Comparison of ENCODE assay signal across 11 cellular contexts in the genomic region with DNA sequence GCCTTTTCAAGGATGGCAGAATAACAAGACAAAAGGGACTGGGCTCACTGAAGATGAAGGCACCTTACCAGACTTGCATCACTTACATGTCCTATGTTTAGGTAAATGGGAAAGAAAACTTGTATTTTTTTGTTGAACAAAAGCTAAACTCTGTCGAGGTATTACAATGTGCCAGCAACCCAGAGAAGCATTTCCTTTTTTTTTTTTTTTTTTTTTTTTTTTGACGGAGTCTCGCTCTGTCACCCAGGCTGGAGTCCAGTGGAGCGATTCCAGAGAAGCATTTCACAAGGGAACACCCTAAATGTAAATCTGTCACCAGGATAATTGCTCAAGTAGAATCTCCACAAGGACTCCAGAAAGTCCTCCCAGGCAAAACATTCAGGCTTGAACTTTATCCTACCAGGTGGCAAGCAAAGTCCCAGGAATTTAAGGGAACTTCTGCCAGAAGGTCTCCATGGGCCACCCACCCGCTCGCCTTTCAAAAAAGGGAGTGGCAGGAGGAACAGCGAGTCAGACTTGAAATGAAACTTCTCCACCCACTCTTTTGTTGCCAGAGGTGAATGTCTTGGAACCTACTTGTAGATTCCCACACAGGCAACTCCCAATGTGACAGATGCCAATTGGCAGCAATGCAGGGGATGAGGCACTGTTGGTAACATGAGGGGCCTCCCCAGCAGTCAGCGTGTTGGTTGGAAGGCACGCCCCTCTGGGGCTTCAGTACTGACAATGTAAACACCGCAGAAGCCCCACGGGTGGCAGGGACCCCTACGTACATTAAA.
A peak's percentile ranks its signal among the peaks of the same experiment; 100 is the strongest.
DNase-seq lines count a peak whose midpoint lies in the region; ATAC-seq and TF ChIP-seq lines count a peak whose summit lies in the region.
"Had no signal": no experiment of that assay in that cellular context is flagged by ENCODE, and none has a peak within 500 bp of the region (broad histone marks: within the 10 kb centered on the region; RNA-seq: fewer than 3 reads in every experiment).

No MANE protein-coding gene starts in this region.

- no peak overlapping the region for H3K56ac ChIP-seq in mesendoderm (ENCODE audit: low read length)

- no peak overlapping the region for H3K4ac ChIP-seq in mesendoderm (ENCODE audit: low read depth, low read length)

- H3K27ac ChIP-seq in mesendoderm (ENCODE audit: low read depth, low read length) (no peak overlapping the region), upper lobe of right lung (no peak overlapping the region)

- H3K79me2 ChIP-seq in mesendoderm (ENCODE audit: control insufficient read depth, insufficient read depth, low read length) = no peaks in the 10 kb centered on the region

- no peak overlapping the region for H2AK5ac ChIP-seq in mesendoderm (ENCODE audit: low read length)

- peak overlapping the region; percentile 69 for H3K4me3 Mint-ChIP-seq in dendritic cell treated with granulocyte-macrophage colony-stimulating factor and Interleukin-4, amounts not matched to agents 40 ng/mL and 50 ng/mL, for 4 days
- H3K4me3 Mint-ChIP-seq: stimulated activated memory B cell treated with anti-CD40 and anti-IgM and Interleukin-4, amounts not matched to agents 10 μg/mL and 1 μg/mL and 100 μg/mL, for 72 hours had no signal

- no CpG with 5 or more reads among the region's 12 CpGs for WGBS in mesendoderm (ENCODE audit: extremely low coverage, insufficient coverage, low lambda C conversion rate)

- H3K79me1 ChIP-seq in mesendoderm (ENCODE audit: low read length) = no peaks in the 10 kb centered on the region

- no peak overlapping the region for H2BK5ac ChIP-seq in mesendoderm (ENCODE audit: low read length)

- H3K18ac ChIP-seq in mesendoderm (ENCODE audit: low read length) = no peak overlapping the region

- peak overlapping the region in 1 of 2 donors; percentile 52 for H3K27ac Mint-ChIP-seq in activated naive CD4-positive, alpha-beta T cell treated with anti-CD3 and anti-CD28 coated beads, Interleukin-2, amount 50 U/mL, for 72 hours
- peak overlapping the region; percentile 93 for H3K27ac Mint-ChIP-seq in dendritic cell treated with granulocyte-macrophage colony-stimulating factor and Interleukin-4, amounts not matched to agents 40 ng/mL and 50 ng/mL, for 4 days
- H3K27ac Mint-ChIP-seq: progenitor cell of endocrine pancreas; stimulated activated memory B cell treated with anti-CD40 and anti-IgM and Interleukin-4, amounts not matched to agents 10 μg/mL and 1 μg/mL and 100 μg/mL, for 72 hours had no signal

- H3K4me1 ChIP-seq in mesendoderm (ENCODE audit: control insufficient read depth, low read depth, low read length) (no peaks in the 10 kb centered on the region), upper lobe of right lung (no peaks in the 10 kb centered on the region)

- no peak overlapping the region for H2BK120ac ChIP-seq in mesendoderm (ENCODE audit: low read depth, low read length)

- no peak overlapping the region for H3K4me2 ChIP-seq in mesendoderm (ENCODE audit: low read length)

- H3K4me3 ChIP-seq in mesendoderm (ENCODE audit: low read length) = no peak overlapping the region
- H3K4me3 ChIP-seq in upper lobe of right lung = no peak overlapping the region

- no peak overlapping the region for H4K5ac ChIP-seq in mesendoderm (ENCODE audit: low read length)

- H3K36me3 ChIP-seq in mesendoderm (ENCODE audit: control insufficient read depth, insufficient read depth, low read length) = no peaks in the 10 kb centered on the region
- peaks cover 6% of the 10 kb centered on the region for H3K36me3 ChIP-seq in upper lobe of right lung

- H3K9me3 Mint-ChIP-seq in activated naive CD4-positive, alpha-beta T cell treated with anti-CD3 and anti-CD28 coated beads, Interleukin-2, amount 50 U/mL, for 72 hours = no peaks in the 10 kb centered on the region
- no peaks in the 10 kb centered on the region for H3K9me3 Mint-ChIP-seq in dendritic cell treated with granulocyte-macrophage colony-stimulating factor and Interleukin-4, amounts not matched to agents 40 ng/mL and 50 ng/mL, for 4 days

- H3K27me3 ChIP-seq in mesendoderm (ENCODE audit: insufficient read depth, low read length, poor library complexity) (no peaks in the 10 kb centered on the region), upper lobe of right lung (no peaks in the 10 kb centered on the region)

- H3K36me3 Mint-ChIP-seq in activated naive CD4-positive, alpha-beta T cell treated with anti-CD3 and anti-CD28 coated beads, Interleukin-2, amount 50 U/mL, for 72 hours = peaks cover 10 to 13% of the 10 kb centered on the region in 2 donors
- H3K36me3 Mint-ChIP-seq in dendritic cell treated with granulocyte-macrophage colony-stimulating factor and Interleukin-4, amounts not matched to agents 40 ng/mL and 50 ng/mL, for 4 days (ENCODE audit: low read depth) = peaks cover 77% of the 10 kb centered on the region
- H3K36me3 Mint-ChIP-seq: stimulated activated memory B cell treated with anti-CD40 and anti-IgM and Interleukin-4, amounts not matched to agents 10 μg/mL and 1 μg/mL and 100 μg/mL, for 72 hours had no signal

- H3K27me3 Mint-ChIP-seq in dendritic cell treated with granulocyte-macrophage colony-stimulating factor and Interleukin-4, amounts not matched to agents 40 ng/mL and 50 ng/mL, for 4 days = no peaks in the 10 kb centered on the region
- H3K27me3 Mint-ChIP-seq: progenitor cell of endocrine pancreas; stimulated activated memory B cell treated with anti-CD40 and anti-IgM and Interleukin-4, amounts not matched to agents 10 μg/mL and 1 μg/mL and 100 μg/mL, for 72 hours had no signal

- peak; percentile 48 to 49 for ATAC-seq in activated naive CD4-positive, alpha-beta T cell treated with anti-CD3 and anti-CD28 coated beads, Interleukin-2, amount 50 U/mL, for 72 hours
- peak; percentile 74 for ATAC-seq in upper lobe of right lung
- no peak for ATAC-seq in GM18907 (IDR thresholded peaks at IDR 0.05; ENCODE audit: unreplicated experiment)
- ATAC-seq: stimulated activated memory B cell treated with anti-CD40 and anti-IgM and Interleukin-4, amounts not matched to agents 10 μg/mL and 1 μg/mL and 100 μg/mL, for 72 hours had no signal

- no peak overlapping the region for H4K8ac ChIP-seq in mesendoderm (ENCODE audit: low read depth, low read length)

- no peak for DNase-seq in activated naive CD4-positive, alpha-beta T cell treated with anti-CD3 and anti-CD28 coated beads, Interleukin-2, amount 50 U/mL, for 72 hours (ENCODE audit: low spot score in 2 of 2)
- DNase-seq in activated naive CD4-positive, alpha-beta T cell (lab: John Stamatoyannopoulos, UW) = no peak
- DNase-seq in mesendoderm (peak; percentile 16), upper lobe of right lung (no peak), NCI-H1092 (lab: John Stamatoyannopoulos, UW) (no peak), NCI-H187 (lab: John Stamatoyannopoulos, UW) (no peak)
- DNase-seq: Kasumi-1 had no signal

- intact Hi-C loops in dendritic cell treated with granulocyte-macrophage colony-stimulating factor and Interleukin-4, amounts not matched to agents 40 ng/mL and 50 ng/mL, for 4 days (cut with micrococcal nuclease) = loop anchor here (1.0 kb wide), 1 partner anchor 18 kb away; no protein-coding TSS in a partner anchor
- intact Hi-C loops in upper lobe of right lung (cut with DNase I) = no loop called here

- H3K9ac ChIP-seq in mesendoderm (ENCODE audit: low read length) = no peak overlapping the region

- no peak overlapping the region for H2BK15ac ChIP-seq in mesendoderm (replicated peaks; ENCODE audit: low read depth)

- H3K9me3 ChIP-seq in upper lobe of right lung = no peaks in the 10 kb centered on the region

- H3K4me1 Mint-ChIP-seq in dendritic cell treated with granulocyte-macrophage colony-stimulating factor and Interleukin-4, amounts not matched to agents 40 ng/mL and 50 ng/mL, for 4 days (ENCODE audit: low read depth) = peaks cover 55% of the 10 kb centered on the region

- no peak overlapping the region for H3K23ac ChIP-seq in mesendoderm (ENCODE audit: low read length)

- TF ChIP-seq CTCF in upper lobe of right lung (IDR thresholded peaks at IDR 0.05) = no peak
